ENCODE assay signal across 17 cellular contexts in the genomic region with DNA sequence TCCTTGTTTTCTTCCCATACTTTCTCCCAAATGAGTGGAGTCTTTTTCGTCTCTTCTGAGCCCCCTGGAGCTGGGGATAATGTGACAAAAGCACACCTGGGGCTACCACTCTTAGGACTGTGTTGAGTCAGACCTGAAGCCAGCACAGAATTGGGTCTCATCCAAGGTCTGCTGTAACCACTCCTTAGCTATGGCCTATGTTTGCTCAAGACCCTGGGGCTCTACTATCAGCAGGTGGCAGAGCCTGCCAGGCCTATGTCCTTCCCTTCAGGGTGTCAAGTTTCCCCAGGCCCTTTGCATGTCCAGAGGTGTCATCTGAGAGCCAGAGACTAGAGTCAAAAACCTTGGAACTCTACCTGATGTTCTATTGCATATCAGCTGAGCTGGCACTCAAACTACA.
DNase-seq lines count a peak whose midpoint lies in the region; ATAC-seq and TF ChIP-seq lines count a peak whose summit lies in the region.
"Had no signal": no experiment of that assay in that cellular context is flagged by ENCODE, and none has a peak within 500 bp of the region (broad histone marks: within the 10 kb centered on the region; RNA-seq: fewer than 3 reads in every experiment).

No MANE protein-coding gene starts in this region.

- WGBS in esophagus muscularis mucosa, result 69% methylated on average over 1 of the region's 1 CpG

- H2AFZ ChIP-seq in HCT116 (ENCODE audit: low read depth, low read length, poor library complexity, severe bottlenecking) (no peak overlapping the region), PC-3 (ENCODE audit: low read length) (no peak overlapping the region)

- H3F3A ChIP-seq in PC-3 (ENCODE audit: low read length, unreplicated experiment), result no peaks in the 10 kb centered on the region

- CTCF ChIA-PET in HCT116 (lab: Charles Lee) (no interaction called here), PC-3 (lab: Charles Lee) (no interaction called here)

- H3K4me2 ChIP-seq in HCT116 (ENCODE audit: low read length) (no peak overlapping the region), PC-3 (ENCODE audit: low read length) (no peak overlapping the region)

- no peaks in the 10 kb centered on the region for H3K27me3 ChIP-seq in HCT116 (ENCODE audit: insufficient read depth, low read length)
- H3K27me3 ChIP-seq in PC-3 (ENCODE audit: low read length), result no peaks in the 10 kb centered on the region
- H3K27me3 ChIP-seq in esophagus muscularis mucosa, result no peaks in the 10 kb centered on the region
- H3K27me3 ChIP-seq: SJSA1 had no signal

- H4K20me1 ChIP-seq in HCT116 (ENCODE audit: insufficient read depth) (no peaks in the 10 kb centered on the region), PC-3 (ENCODE audit: low read length) (no peaks in the 10 kb centered on the region)

- H3K36me3 ChIP-seq in HCT116 (ENCODE audit: control insufficient read depth in 1 of 2, insufficient read depth in 2 of 2, low read length in 2 of 2), result no peaks in the 10 kb centered on the region
- no peaks in the 10 kb centered on the region for H3K36me3 ChIP-seq in PC-3 (ENCODE audit: low read depth, low read length)
- no peaks in the 10 kb centered on the region for H3K36me3 ChIP-seq in esophagus muscularis mucosa
- H3K36me3 ChIP-seq: SJSA1 had no signal

- TF ChIP-seq RAD21 in HCT116 (IDR thresholded peaks at IDR 0.05; ENCODE audit: low read depth), result no peak

- TF ChIP-seq POLR2A in HCT116 (IDR thresholded peaks at IDR 0.05; ENCODE audit: borderline replicate concordance, extremely low read depth, insufficient read depth, insufficient read length), result no peak
- no peak for TF ChIP-seq POLR2A in esophagus muscularis mucosa (IDR thresholded peaks at IDR 0.05; ENCODE audit: low read depth)

- H3K4me1 ChIP-seq in HCT116 (ENCODE audit: control insufficient read depth in 1 of 2, insufficient read depth in 2 of 2, low read length in 2 of 2) (peaks cover 0 to 6% of the 10 kb centered on the region in 2 experiments; a peak in 1 of 4 replicates), PC-3 (ENCODE audit: insufficient read depth, low read length) (0 out of 2 replicates have a peak, but pooled peaks cover 5% of the 10 kb centered on the region), esophagus muscularis mucosa (no peaks in the 10 kb centered on the region)
- H3K4me1 ChIP-seq: Caco-2, SJSA1 had no signal

- intact Hi-C loops in HCT116 (cut with micrococcal nuclease), result no loop called here
- intact Hi-C loops in PC-3 (cut with micrococcal nuclease), result no loop called here
- intact Hi-C loops in esophagus muscularis mucosa (cut with DNase I), result no loop called here

- RAD21 ChIA-PET in HCT116 (lab: Charles Lee; ENCODE audit: low non-redundant PET in 1 of 2, low total read pairs in 2 of 2, uncharacterized antibody in 2 of 2, unreplicated experiment in 2 of 2), result no interaction called here

- no peaks in the 10 kb centered on the region for H3K79me2 ChIP-seq in HCT116 (ENCODE audit: insufficient read depth, low read length)
- H3K79me2 ChIP-seq in PC-3 (ENCODE audit: low read length), result no peaks in the 10 kb centered on the region

- no TSS peak for BruUV-seq in HCT116 (replicated peaks; lab: Mats Ljungman, UMichigan)
- no TSS peak for BruUV-seq in PC-3 (replicated peaks; lab: Mats Ljungman, UMichigan)

- DNase-seq in NCI-H146 (lab: John Stamatoyannopoulos, UW) (peak; percentile 37), NCI-H146 treated with DMSO at 0.1 percent for 48 hours (lab: John Stamatoyannopoulos, UW; ENCODE audit: unreplicated experiment) (no peak), HCT116 (ENCODE audit: low read depth, low spot score) (no peak), PC-3 (peak; percentile 62), esophagus muscularis mucosa (ENCODE audit: extremely low spot score) (peak; percentile 57), caudate nucleus (lab: John Stamatoyannopoulos, UW) (no peak)
- DNase-seq: Caco-2, EL, GOT3, KG1, NCI-H1694, NCI-H2107, NCI-H526 had no signal

- TF ChIP-seq CTCF in HCT116 (IDR thresholded peaks at IDR 0.05 in 2 of 3, conservative IDR thresholded peaks at IDR 0.05 in 1 of 3; ENCODE audit: borderline replicate concordance in 1 of 3, insufficient read depth in 1 of 3, low read depth in 2 of 3, low read length in 2 of 3), result no peak
- TF ChIP-seq CTCF in PC-3 (conservative IDR thresholded peaks at IDR 0.05; ENCODE audit: low read depth, low read length), result 0 out of 2 replicates have a peak, but pooled peaks have one; percentile 7
- no peak for TF ChIP-seq CTCF in esophagus muscularis mucosa (IDR thresholded peaks at IDR 0.05)

- TF ChIP-seq EP300 in esophagus muscularis mucosa (IDR thresholded peaks at IDR 0.05), result no peak

- POLR2A ChIA-PET in HCT116 (lab: Charles Lee) (no interaction called here), PC-3 (lab: Charles Lee; ENCODE audit: unreplicated experiment) (no interaction called here)

- no peak overlapping the region for H3K4me3 ChIP-seq in HCT116 (replicated peaks in 1 of 2; ENCODE audit: low read depth in 1 of 2, low read length in 2 of 2)
- H3K4me3 ChIP-seq in PC-3 (ENCODE audit: low read length), result no peak overlapping the region
- no peak overlapping the region for H3K4me3 ChIP-seq in esophagus muscularis mucosa
- H3K4me3 ChIP-seq: GM12878, SJSA1 had no signal

- H3K27ac ChIP-seq in HCT116 (ENCODE audit: low read depth, low read length) (no peak overlapping the region), PC-3 (ENCODE audit: low read length) (no peak overlapping the region), esophagus muscularis mucosa (replicated peaks in 1 of 4) (no peak overlapping the region), caudate nucleus (ENCODE audit: low read depth, low read length) (no peak overlapping the region)
- H3K27ac ChIP-seq: RWPE1, SJSA1 had no signal

- ATAC-seq in HCT116, result peak; percentile 63; the same call in 1 of the 2 replicates
- peak; percentile 51; the same call in 1 of the 2 replicates for ATAC-seq in PC-3
- ATAC-seq in GM19351 (IDR thresholded peaks at IDR 0.05; ENCODE audit: unreplicated experiment), result no peak
- ATAC-seq: GM12878 had no signal

- H3K9ac ChIP-seq in HCT116 (ENCODE audit: low read length) (no peak overlapping the region), PC-3 (ENCODE audit: low read length) (no peak overlapping the region)

- H3K9me3 ChIP-seq in HCT116 (ENCODE audit: control insufficient read depth in 1 of 2, insufficient read depth in 1 of 2, low read depth in 1 of 2, low read length in 2 of 2), result no peaks in the 10 kb centered on the region; a peak in 1 of 4 replicates
- peaks cover 5% of the 10 kb centered on the region; the same call in 1 of the 2 replicates for H3K9me3 ChIP-seq in PC-3 (ENCODE audit: low read length)
- peaks cover 0 to 18% (median 5%) of the 10 kb centered on the region in 4 donors for H3K9me3 ChIP-seq in esophagus muscularis mucosa
- H3K9me3 ChIP-seq: Caco-2, SJSA1 had no signal

- H3K9me2 ChIP-seq in HCT116 (ENCODE audit: insufficient read depth) (no peaks in the 10 kb centered on the region), PC-3 (replicated peaks; ENCODE audit: low read length) (no peaks in the 10 kb centered on the region; the same call in 1 of the 2 replicates)

TF ChIP-seq in HCT116, 20 proteins besides CTCF, POLR2A, EP300 and RAD21:
- TF ChIP-seq EZH2 (IDR thresholded peaks at IDR 0.05), result no peak
- no peak for TF ChIP-seq CBX3 (IDR thresholded peaks at IDR 0.05; ENCODE audit: low read depth)
- TF ChIP-seq SRF (IDR thresholded peaks at IDR 0.05; ENCODE audit: low read depth), result no peak
- TF ChIP-seq ELF1 (IDR thresholded peaks at IDR 0.05; ENCODE audit: borderline replicate concordance, low read depth), result no peak
- TF ChIP-seq EZH2phosphoT487 (IDR thresholded peaks at IDR 0.05; ENCODE audit: borderline replicate concordance), result no peak
- TF ChIP-seq CEBPB (IDR thresholded peaks at IDR 0.05; ENCODE audit: low read depth), result no peak

Comparison
In these comparisons a context has a peak if more than half of its experiments do, and no peak if none do; other contexts are left out.
1. DNase-seq: peak in NCI-H146 (single experiment), PC-3 (single experiment) and esophagus muscularis mucosa (single experiment); none in NCI-H146 treated with DMSO at 0.1 percent for 48 hours (single experiment), HCT116 (single experiment) and caudate nucleus (0 of 61).